ENCODE assay signal across 33 cellular contexts in genomic region chr4:181890031-181890430, GRCh38.
DNase-seq lines count a peak whose midpoint lies in the region; ATAC-seq and TF ChIP-seq lines count a peak whose summit lies in the region.
"Had no signal": no experiment of that assay in that cellular context is flagged by ENCODE, and none has a peak within 500 bp of the region (broad histone marks: within the 10 kb centered on the region; RNA-seq: fewer than 3 reads in every experiment).

No MANE protein-coding gene starts in this region.

- H2AFZ ChIP-seq in SK-N-SH (ENCODE audit: low read depth) (no peak overlapping the region), mammary epithelial cell (ENCODE audit: low read depth, low read length) (peak overlapping the region; percentile 7)

- no peaks in the 10 kb centered on the region for H3F3A ChIP-seq in SK-N-SH (replicated peaks; ENCODE audit: insufficient read depth)

- H3K27ac ChIP-seq in SK-N-SH (ENCODE audit: low read depth in 2 of 2, low read length in 1 of 2) (no peak overlapping the region), mammary epithelial cell (ENCODE audit: insufficient read depth, low read depth, low read length) (no peak overlapping the region), breast epithelium (no peak overlapping the region)
- H3K27ac ChIP-seq: 22Rv1; A549; BLaER1; BLaER1 treated with 17β-estradiol and CSF1 and Interleukin-3, amounts not matched to agents 10 nM and 100 nM; C4-2B had no signal

- intact Hi-C loops in mammary epithelial cell (cut with micrococcal nuclease), result no loop called here
- intact Hi-C loops in breast epithelium (cut with DNase I; ENCODE audit: low total_unique reads), result no loop called here

- no peak for TF ChIP-seq POLR2A in breast epithelium (IDR thresholded peaks at IDR 0.05)

- H3K4me3 ChIP-seq in SK-N-SH (ENCODE audit: low read depth in 2 of 2, low read length in 1 of 2) (no peak overlapping the region), mammary epithelial cell (replicated peaks in 1 of 3; ENCODE audit: insufficient read depth in 1 of 3, low read depth in 2 of 3, low read length in 3 of 3) (no peak overlapping the region), breast epithelium (no peak overlapping the region)
- H3K4me3 ChIP-seq: A549; BLaER1; BLaER1 treated with 17β-estradiol and CSF1 and Interleukin-3, amounts not matched to agents 10 nM and 100 nM had no signal

- no peak overlapping the region for H3K4me2 ChIP-seq in SK-N-SH
- no peak overlapping the region for H3K4me2 ChIP-seq in mammary epithelial cell (ENCODE audit: insufficient read depth, low read depth, low read length)
- H3K4me2 ChIP-seq: A549; BLaER1; BLaER1 treated with 17β-estradiol and CSF1 and Interleukin-3, amounts not matched to agents 10 nM and 100 nM had no signal

- no peaks in the 10 kb centered on the region for H3K36me3 ChIP-seq in SK-N-SH (replicated peaks in 1 of 2; ENCODE audit: control insufficient read depth in 1 of 2, insufficient read depth in 2 of 2, low read length in 1 of 2)
- no peaks in the 10 kb centered on the region for H3K36me3 ChIP-seq in mammary epithelial cell (ENCODE audit: insufficient read depth, low read length)
- no peaks in the 10 kb centered on the region for H3K36me3 ChIP-seq in breast epithelium
- H3K36me3 ChIP-seq: BE2C; BLaER1; BLaER1 treated with 17β-estradiol and CSF1 and Interleukin-3, amounts not matched to agents 10 nM and 100 nM had no signal

- peak; percentile 12 for DNase-seq in SK-N-SH
- DNase-seq in mammary epithelial cell, result no peak
- no peak for DNase-seq in breast epithelium (ENCODE audit: low spot score in 2 of 2)
- DNase-seq in SK-N-DZ (ENCODE audit: low spot score), result peak; percentile 26
- peak; percentile 4 for DNase-seq in left kidney (ENCODE audit: low read depth, low spot score)
- DNase-seq in SW 1271 (lab: John Stamatoyannopoulos, UW), result no peak
- DNase-seq in activated CD4-positive, alpha-beta T cell treated with anti-CD3 and anti-CD28 coated beads for 1 hour, result no peak
- DNase-seq: 8988T; ACHN; AML-193; BE2C; C1 segment of cervical spinal cord; Caco-2; Calu3; CD4-positive, alpha-beta memory T cell; CD4-positive, alpha-beta T cell; CD4-positive, CD25-positive, alpha-beta regulatory T cell; CD8-positive, alpha-beta memory T cell; CD8-positive, alpha-beta T cell; COR-L47; DMS 273 treated with DMSO at 0.1 percent for 48 hours; DMS153; DMS53; DMS79; DMS79 treated with DMSO at 0.1 percent for 48 hours; DND-41; EL had no signal

- CTCF ChIA-PET in SK-N-SH (lab: Yijun Ruan, JAX) (interaction anchor here (0.7 kb wide), 1 partner anchor 49 kb away, joined by 3 read pairs; no protein-coding TSS in a partner anchor), mammary epithelial cell (lab: Charles Lee; ENCODE audit: low non-redundant PET) (no interaction called here)

- 43% methylated on average over 1 of the region's 1 CpG for WGBS in SK-N-SH (ENCODE audit: low lambda C conversion rate)
- 94% methylated on average over 1 of the region's 1 CpG for WGBS in mammary epithelial cell (ENCODE audit: low coverage, missing lambda C conversion rate)

- no TSS peak for BruUV-seq in mammary epithelial cell (replicated peaks; lab: Mats Ljungman, UMichigan)

- POLR2A ChIA-PET in SK-N-SH (lab: Yijun Ruan, JAX), result no interaction called here

- peak; percentile 5; the same call in 1 of the 2 replicates for TF ChIP-seq RAD21 in SK-N-SH (IDR thresholded peaks at IDR 0.05; ENCODE audit: low read length)

- peak in 1 of 2 experiments; percentile 64; a peak in 1 of 4 replicates for TF ChIP-seq EP300 in SK-N-SH (IDR thresholded peaks at IDR 0.05; ENCODE audit: borderline replicate concordance in 1 of 2, low read depth in 1 of 2, low read length in 1 of 2)

- H3K27me3 ChIP-seq in SK-N-SH (ENCODE audit: insufficient read depth) (no peaks in the 10 kb centered on the region), mammary epithelial cell (ENCODE audit: insufficient read depth, low read length) (no peaks in the 10 kb centered on the region), breast epithelium (no peaks in the 10 kb centered on the region)
- H3K27me3 ChIP-seq: BE2C; BLaER1; BLaER1 treated with 17β-estradiol and CSF1 and Interleukin-3, amounts not matched to agents 10 nM and 100 nM had no signal

- ATAC-seq in SK-N-SH treated with all-trans-retinoic acid at 6 μM for 48 hours, result no peak
- ATAC-seq: A549; CD8-positive, alpha-beta T cell had no signal

- H3K9me3 ChIP-seq in SK-N-SH, result no peaks in the 10 kb centered on the region
- no peaks in the 10 kb centered on the region for H3K9me3 ChIP-seq in mammary epithelial cell (replicated peaks; ENCODE audit: insufficient read depth, low read length)
- no peaks in the 10 kb centered on the region for H3K9me3 ChIP-seq in breast epithelium
- H3K9me3 ChIP-seq: A549; BE2C; BLaER1; BLaER1 treated with 17β-estradiol and CSF1 and Interleukin-3, amounts not matched to agents 10 nM and 100 nM; Caco-2 had no signal

- H4K20me1 ChIP-seq in SK-N-SH (ENCODE audit: insufficient read depth) (no peaks in the 10 kb centered on the region), mammary epithelial cell (ENCODE audit: insufficient read depth, low read length) (no peaks in the 10 kb centered on the region)
- H4K20me1 ChIP-seq: BLaER1; BLaER1 treated with 17β-estradiol and CSF1 and Interleukin-3, amounts not matched to agents 10 nM and 100 nM had no signal

- H3K9me2 ChIP-seq in SK-N-SH, result no peaks in the 10 kb centered on the region

- no peak for TF ChIP-seq CTCF in SK-N-SH (IDR thresholded peaks at IDR 0.05)
- no peak for TF ChIP-seq CTCF in mammary epithelial cell (conservative IDR thresholded peaks at IDR 0.05 in 1 of 2, IDR thresholded peaks at IDR 0.05 in 1 of 2; ENCODE audit: extremely low read depth in 1 of 2, insufficient read depth in 1 of 2, low read depth in 1 of 2, low read length in 2 of 2)
- TF ChIP-seq CTCF in breast epithelium (IDR thresholded peaks at IDR 0.05), result no peak

- H3K4me1 ChIP-seq in SK-N-SH (ENCODE audit: control insufficient read depth in 1 of 2, insufficient read depth in 2 of 2, low read depth in 1 of 2, low read length in 1 of 2) (peaks cover 0 to 3% of the 10 kb centered on the region in 2 experiments; a peak in 2 of 4 replicates), mammary epithelial cell (ENCODE audit: insufficient read depth, low read length) (no peaks in the 10 kb centered on the region), breast epithelium (no peaks in the 10 kb centered on the region)
- H3K4me1 ChIP-seq: A549; BE2C; BLaER1; BLaER1 treated with 17β-estradiol and CSF1 and Interleukin-3, amounts not matched to agents 10 nM and 100 nM; Caco-2 had no signal

- in situ Hi-C loops in mammary epithelial cell (cut with MboI; ENCODE audit: low sequenced_read_pairs in 2 of 2), result no loop called here

- H3K9ac ChIP-seq in SK-N-SH (no peak overlapping the region), mammary epithelial cell (ENCODE audit: insufficient read depth, low read length) (no peak overlapping the region)
- H3K9ac ChIP-seq: BLaER1; BLaER1 treated with 17β-estradiol and CSF1 and Interleukin-3, amounts not matched to agents 10 nM and 100 nM had no signal

- H3K79me2 ChIP-seq in SK-N-SH (ENCODE audit: insufficient read depth) (no peaks in the 10 kb centered on the region), mammary epithelial cell (ENCODE audit: insufficient read depth, low read length) (no peaks in the 10 kb centered on the region)

- dilution Hi-C loops in mammary epithelial cell (cut with HindIII; ENCODE audit: low sequenced_read_pairs), result no loop called here

TF ChIP-seq in SK-N-SH, 30 proteins besides CTCF, POLR2A, EP300 and RAD21:
- peak; percentile 42 for TF ChIP-seq CHD2 (IDR thresholded peaks at IDR 0.05; ENCODE audit: low read length, partially characterized antibody)
- peak; percentile 71; the same call in 1 of the 2 replicates for TF ChIP-seq RCOR1 (IDR thresholded peaks at IDR 0.05; ENCODE audit: low read length)
- peak; percentile 77 for TF ChIP-seq GATA2 (CRISPR knock-in tag; IDR thresholded peaks at IDR 0.05)
- no peak for TF ChIP-seq GABPA (IDR thresholded peaks at IDR 0.05; ENCODE audit: low read depth)

TF ChIP-seq in SK-N-SH treated with all-trans-retinoic acid at 6 μM for 48 hours, 23 proteins besides CTCF, POLR2A, EP300 and RAD21 (continues in another document):
- no peak for TF ChIP-seq SNAI2 (CRISPR knock-in tag; IDR thresholded peaks at IDR 0.05)
- no peak for TF ChIP-seq ESRRG (CRISPR knock-in tag; IDR thresholded peaks at IDR 0.05)
- no peak for TF ChIP-seq POU6F1 (CRISPR knock-in tag; IDR thresholded peaks at IDR 0.05; ENCODE audit: borderline replicate concordance, low read depth)
- TF ChIP-seq ZFP30 (CRISPR knock-in tag; IDR thresholded peaks at IDR 0.05), result no peak
- TF ChIP-seq, protein P1, sequence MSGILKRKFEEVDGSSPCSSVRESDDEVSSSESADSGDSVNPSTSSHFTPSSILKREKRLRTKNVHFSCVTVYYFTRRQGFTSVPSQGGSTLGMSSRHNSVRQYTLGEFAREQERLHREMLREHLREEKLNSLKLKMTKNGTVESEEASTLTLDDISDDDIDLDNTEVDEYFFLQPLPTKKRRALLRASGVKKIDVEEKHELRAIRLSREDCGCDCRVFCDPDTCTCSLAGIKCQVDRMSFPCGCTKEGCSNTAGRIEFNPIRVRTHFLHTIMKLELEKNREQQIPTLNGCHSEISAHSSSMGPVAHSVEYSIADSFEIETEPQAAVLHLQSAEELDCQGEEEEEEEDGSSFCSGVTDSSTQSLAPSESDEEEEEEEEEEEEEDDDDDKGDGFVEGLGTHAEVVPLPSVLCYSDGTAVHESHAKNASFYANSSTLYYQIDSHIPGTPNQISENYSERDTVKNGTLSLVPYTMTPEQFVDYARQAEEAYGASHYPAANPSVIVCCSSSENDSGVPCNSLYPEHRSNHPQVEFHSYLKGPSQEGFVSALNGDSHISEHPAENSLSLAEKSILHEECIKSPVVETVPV (CRISPR knock-in tag; IDR thresholded peaks at IDR 0.05), result no peak
- no peak for TF ChIP-seq TOX (CRISPR knock-in tag; IDR thresholded peaks at IDR 0.05; ENCODE audit: borderline replicate concordance)
- TF ChIP-seq RARB (CRISPR knock-in tag; IDR thresholded peaks at IDR 0.05), result no peak
- TF ChIP-seq ARNTL (CRISPR knock-in tag; IDR thresholded peaks at IDR 0.05; ENCODE audit: borderline replicate concordance, low read depth), result no peak
- no peak for TF ChIP-seq PPARA (CRISPR knock-in tag; IDR thresholded peaks at IDR 0.05; ENCODE audit: borderline replicate concordance)
- TF ChIP-seq TCF4 (CRISPR knock-in tag; IDR thresholded peaks at IDR 0.05; ENCODE audit: borderline replicate concordance), result no peak

Comparison
In these comparisons a context has a peak if more than half of its experiments do, and no peak if none do; other contexts are left out.
1. DNase-seq: peak in SK-N-SH (single experiment), SK-N-DZ (single experiment) and left kidney (single experiment); none in mammary epithelial cell (single experiment), breast epithelium (0 of 2), SW 1271 (0 of 2) and activated CD4-positive, alpha-beta T cell treated with anti-CD3 and anti-CD28 coated beads for 1 hour (single experiment).